Comparison of ENCODE assay signal across 10 cellular contexts in genomic region chrX:48569958-48570357, GRCh38. TPM values are rescaled to one million over a fixed set of nuclear protein-coding genes. Genes with fewer than 3 reads are reported as not detected.
DNase-seq lines count a peak whose midpoint lies in the region; ATAC-seq and TF ChIP-seq lines count a peak whose summit lies in the region.
"Had no signal": no experiment of that assay in that cellular context is flagged by ENCODE, and none has a peak within 500 bp of the region (broad histone marks: within the 10 kb centered on the region; RNA-seq: fewer than 3 reads in every experiment).

No MANE protein-coding gene starts in this region.

- no peak for TF ChIP-seq CTCF in astrocyte of the spinal cord (IDR thresholded peaks at IDR 0.05; ENCODE audit: low read depth, low read length)

- no peak overlapping the region for H3K4me3 ChIP-seq in astrocyte of the spinal cord (ENCODE audit: low read depth, low read length)

- DNase-seq in Daoy (ENCODE audit: low read depth) (peak; percentile 47), HT1080 (ENCODE audit: low read depth) (peak; percentile 70), astrocyte of the spinal cord (ENCODE audit: low read depth, low spot score) (peak; percentile 35), HT-29 (ENCODE audit: low spot score) (no peak)
- DNase-seq in effector CD4-positive, alpha-beta T cell, result no peak
- DNase-seq: COR-L47, kidney had no signal

- ATAC-seq in GM18868 (IDR thresholded peaks at IDR 0.05; ENCODE audit: unreplicated experiment) (peak; percentile 52), GM21381 (IDR thresholded peaks at IDR 0.05; ENCODE audit: unreplicated experiment) (no peak), HG03175 (IDR thresholded peaks at IDR 0.05; ENCODE audit: unreplicated experiment) (no peak)

- in situ Hi-C loops in astrocyte of the spinal cord (cut with HindIII; ENCODE audit: low sequenced_read_pairs), result no loop called here

RNA-seq across cellular contexts. Expression of gene RBM3, which starts 4.3 kb away (rescaled TPM):
- total RNA-seq in Daoy (2014; rRNA removed; shearing (Covaris generic)), result 142 and 159 TPM in 2 replicates
- total RNA-seq in HT1080 (2014; rRNA removed; shearing (Covaris generic)), result 169 and 174 TPM in 2 replicates
- polyA plus RNA-seq in HT1080 (2015; cell fraction: cytosol; rRNA removed), result 187 and 197 TPM in 2 replicates
- 238 and 249 TPM in 2 replicates for polyA plus RNA-seq in HT1080 (2015; cell fraction: nucleus; rRNA removed)
- total RNA-seq in HT-29 (2014; rRNA removed; shearing (Covaris generic)), result 134 and 135 TPM in 2 replicates

RNA-seq across cellular contexts. Expression of gene WDR13, which starts 27.3 kb away (rescaled TPM):
- 82.3 and 92.5 TPM in 2 replicates for total RNA-seq in Daoy (2014; rRNA removed; shearing (Covaris generic))
- 66.1 and 74.0 TPM in 2 replicates for total RNA-seq in HT1080 (2014; rRNA removed; shearing (Covaris generic))
- polyA plus RNA-seq in HT1080 (2015; cell fraction: cytosol; rRNA removed), result 47.2 and 50.2 TPM in 2 replicates
- 91.6 and 107 TPM in 2 replicates for polyA plus RNA-seq in HT1080 (2015; cell fraction: nucleus; rRNA removed)
- total RNA-seq in HT-29 (2014; rRNA removed; shearing (Covaris generic)), result 120 and 165 TPM in 2 replicates

RNA-seq across cellular contexts. Expression of gene TBC1D25, which starts 30.4 kb away (rescaled TPM):
- 2.4 and 3.0 TPM in 2 replicates for total RNA-seq in Daoy (2014; rRNA removed; shearing (Covaris generic))
- 7.1 and 10.4 TPM in 2 replicates for total RNA-seq in HT1080 (2014; rRNA removed; shearing (Covaris generic))
- polyA plus RNA-seq in HT1080 (2015; cell fraction: cytosol; rRNA removed), result 12.0 and 15.0 TPM in 2 replicates
- 15.4 and 15.7 TPM in 2 replicates for polyA plus RNA-seq in HT1080 (2015; cell fraction: nucleus; rRNA removed)
- total RNA-seq in HT-29 (2014; rRNA removed; shearing (Covaris generic)), result 5.6 and 10.5 TPM in 2 replicates

RNA-seq across cellular contexts. Expression of gene EBP, which starts 48.4 kb away (rescaled TPM):
- 105 and 106 TPM in 2 replicates for total RNA-seq in Daoy (2014; rRNA removed; shearing (Covaris generic))
- 129 and 145 TPM in 2 replicates for total RNA-seq in HT1080 (2014; rRNA removed; shearing (Covaris generic))
- 35.9 and 50.8 TPM in 2 replicates for polyA plus RNA-seq in HT1080 (2015; cell fraction: cytosol; rRNA removed)
- 44.3 and 52.3 TPM in 2 replicates for polyA plus RNA-seq in HT1080 (2015; cell fraction: nucleus; rRNA removed)
- 285 and 311 TPM in 2 replicates for total RNA-seq in HT-29 (2014; rRNA removed; shearing (Covaris generic))

Comparison
In these comparisons a context has a peak if more than half of its experiments do, and no peak if none do; other contexts are left out.
1. DNase-seq: peak in Daoy (single experiment), HT1080 (single experiment) and astrocyte of the spinal cord (single experiment); none in HT-29 (single experiment) and effector CD4-positive, alpha-beta T cell (single experiment).